Comparison of ENCODE assay signal across 8 cellular contexts in genomic region chr17:60641810-60642220, GRCh38. TPM values are rescaled to one million over a fixed set of nuclear protein-coding genes. Genes with fewer than 3 reads are reported as not detected.
DNase-seq lines count a peak whose midpoint lies in the region; ATAC-seq, FAIRE-seq and TF ChIP-seq lines count a peak whose summit lies in the region.

No MANE protein-coding gene starts in this region.

- no TSS peak for BruUV-seq in endothelial cell of umbilical vein (replicated peaks; lab: Mats Ljungman, UMichigan)

- no peak overlapping the region for H2BK120ac ChIP-seq in H9 (ENCODE audit: low read depth, low read length, poor library complexity, severe bottlenecking)

- no peak overlapping the region for H3K14ac ChIP-seq in H9 (ENCODE audit: insufficient read depth, low read length)

- ATAC-seq in WTC11 (peak; percentile 91), thoracic aorta (ENCODE audit: insufficient number of reproducible peaks, low FRiP score, low read depth) (no peak), HG03280 (IDR thresholded peaks at IDR 0.05; ENCODE audit: unreplicated experiment) (no peak)

- peaks cover 4 to 33% of the 10 kb centered on the region in 2 donors for H3K36me3 Mint-ChIP-seq in CD4-positive, alpha-beta memory T cell
- peaks cover 2 to 12% (median 5%) of the 10 kb centered on the region in 3 experiments; a peak in 4 of 7 replicates for H3K36me3 Mint-ChIP-seq in H9 (ENCODE audit: insufficient read depth in 1 of 3, low read depth in 3 of 3)
- peaks cover 6% of the 10 kb centered on the region for H3K36me3 Mint-ChIP-seq in WTC11
- H3K36me3 Mint-ChIP-seq in mesothelial cell of epicardium = peaks cover 17% of the 10 kb centered on the region

- peak; percentile 66 for FAIRE-seq in endothelial cell of umbilical vein (lab: Jason Lieb, UNC)

- no peak overlapping the region for H4K91ac ChIP-seq in H9 (ENCODE audit: insufficient read length, low read depth, low read length)

- intact Hi-C loops in CD4-positive, alpha-beta memory T cell (cut with micrococcal nuclease) = no loop called here
- intact Hi-C loops in endothelial cell of umbilical vein (cut with micrococcal nuclease) = no loop called here

- dilution Hi-C loops in endothelial cell of umbilical vein (cut with MboI; ENCODE audit: extremely low pct_ligation_motif_present, low sequenced_read_pairs) = no loop called here

- no peaks in the 10 kb centered on the region for H3K4me1 ChIP-seq in CD4-positive, alpha-beta memory T cell (ENCODE audit: insufficient read depth, low read length)
- H3K4me1 ChIP-seq in H9 (ENCODE audit: insufficient read depth, low read length) (no peaks in the 10 kb centered on the region), endothelial cell of umbilical vein (ENCODE audit: control insufficient read depth, extremely low read depth, insufficient read depth, low read length) (peaks cover 3% of the 10 kb centered on the region), thoracic aorta (ENCODE audit: control insufficient read depth in 1 of 2, low read depth in 2 of 2) (no peaks in the 10 kb centered on the region)

- no CpG with 5 or more reads among the region's 1 CpG for WGBS in H9 (ENCODE audit: extremely low coverage, insufficient read length, low lambda C conversion rate)

- H3K9me1 ChIP-seq in endothelial cell of umbilical vein (replicated peaks; ENCODE audit: control insufficient read depth, extremely low read depth, insufficient read depth, low read length) = no peaks in the 10 kb centered on the region

- no peak overlapping the region for H3K18ac ChIP-seq in H9 (ENCODE audit: insufficient read length, low read depth, low read length)

- no peak overlapping the region for H3K23ac ChIP-seq in H9 (ENCODE audit: insufficient read length, low read depth, low read length)

- H3K4me1 Mint-ChIP-seq in CD4-positive, alpha-beta memory T cell = peaks cover 5 to 15% (median 9%) of the 10 kb centered on the region in 4 donors
- peaks cover 6 to 7% of the 10 kb centered on the region in 2 experiments; a peak in 3 of 4 replicates for H3K4me1 Mint-ChIP-seq in H9
- peaks cover 5% of the 10 kb centered on the region for H3K4me1 Mint-ChIP-seq in WTC11
- peaks cover 12% of the 10 kb centered on the region for H3K4me1 Mint-ChIP-seq in mesothelial cell of epicardium

- H2AFZ ChIP-seq in H9 (ENCODE audit: low read length) (no peak overlapping the region), endothelial cell of umbilical vein (ENCODE audit: low read depth, low read length) (no peak overlapping the region)

- no peaks in the 10 kb centered on the region for H3K9me3 Mint-ChIP-seq in CD4-positive, alpha-beta memory T cell
- H3K9me3 Mint-ChIP-seq in H9 (no peaks in the 10 kb centered on the region), WTC11 (no peaks in the 10 kb centered on the region), mesothelial cell of epicardium (no peaks in the 10 kb centered on the region)

- no peaks in the 10 kb centered on the region for H3K23me2 ChIP-seq in H9 (ENCODE audit: insufficient read length, low read depth, low read length, poor library complexity, severe bottlenecking)

- H4K8ac ChIP-seq in H9 (replicated peaks; ENCODE audit: insufficient read length, low read depth, low read length) = no peak overlapping the region

- H4K5ac ChIP-seq in H9 (ENCODE audit: insufficient read length, low read depth, low read length) = no peak overlapping the region

- no peaks in the 10 kb centered on the region for H3K9me3 ChIP-seq in CD4-positive, alpha-beta memory T cell (ENCODE audit: control insufficient read depth in 1 of 2, low read length in 2 of 2)
- no peaks in the 10 kb centered on the region for H3K9me3 ChIP-seq in H9 (ENCODE audit: control insufficient read depth, low read depth, low read length)
- no peaks in the 10 kb centered on the region for H3K9me3 ChIP-seq in endothelial cell of umbilical vein (replicated peaks; ENCODE audit: control insufficient read depth, insufficient read depth, low read length)
- H3K9me3 ChIP-seq in thoracic aorta = no peaks in the 10 kb centered on the region

- no peak for TF ChIP-seq POLR2A in endothelial cell of umbilical vein (IDR thresholded peaks at IDR 0.05; ENCODE audit: low read depth, low read length)

- H4K20me1 ChIP-seq in H9 (ENCODE audit: control insufficient read depth, insufficient read depth, insufficient read length) = no peaks in the 10 kb centered on the region
- H4K20me1 ChIP-seq in endothelial cell of umbilical vein (replicated peaks; ENCODE audit: control insufficient read depth, extremely low read depth, insufficient read depth, low read length) = no peaks in the 10 kb centered on the region

- no peak overlapping the region for H2BK20ac ChIP-seq in H9 (ENCODE audit: low read depth, low read length, poor library complexity, severe bottlenecking)

- H3T11ph ChIP-seq in H9 (ENCODE audit: low read length) = no peak overlapping the region

- no peak overlapping the region for H2BK5ac ChIP-seq in H9 (ENCODE audit: insufficient read length, low read length)

- H3K27me3 Mint-ChIP-seq in CD4-positive, alpha-beta memory T cell = no peaks in the 10 kb centered on the region
- H3K27me3 Mint-ChIP-seq in H9 (ENCODE audit: low read depth) (no peaks in the 10 kb centered on the region), WTC11 (ENCODE audit: low read depth) (no peaks in the 10 kb centered on the region), mesothelial cell of epicardium (ENCODE audit: low read depth) (no peaks in the 10 kb centered on the region)

- DNase-seq in CD4-positive, alpha-beta memory T cell = peak; percentile 45 to 61 (median 49)
- peak; percentile 79 for DNase-seq in H9
- peak; percentile 66 for DNase-seq in NCI-H226
- DNase-seq in WTC11 (ENCODE audit: low spot score) = peak; percentile 50
- DNase-seq in endothelial cell of umbilical vein (ENCODE audit: low read depth, low spot score) = peak; percentile 87
- peak; percentile 42 to 63 for DNase-seq in mesothelial cell of epicardium (ENCODE audit: low spot score in 2 of 2, unreplicated experiment in 2 of 2)
- DNase-seq in thoracic aorta (ENCODE audit: low spot score) = no peak

- no peak overlapping the region for H3K56ac ChIP-seq in H9 (ENCODE audit: insufficient read length, low read depth, low read length)

- H2BK15ac ChIP-seq in H9 (ENCODE audit: low read depth, low read length) = no peak overlapping the region

- H3K79me1 ChIP-seq in H9 (ENCODE audit: insufficient read depth, low read depth, low read length, poor library complexity, severe bottlenecking) = no peaks in the 10 kb centered on the region

- H3K27ac ChIP-seq in CD4-positive, alpha-beta memory T cell (ENCODE audit: low read depth, low read length) = no peak overlapping the region
- H3K27ac ChIP-seq in H9 (ENCODE audit: insufficient read length, low read depth, low read length) = no peak overlapping the region
- H3K27ac ChIP-seq in endothelial cell of umbilical vein (ENCODE audit: insufficient read depth, low read depth, low read length) = no peak overlapping the region
- no peak overlapping the region for H3K27ac ChIP-seq in thoracic aorta

- peak overlapping the region in 1 of 7 donors; percentile 47 for H3K27ac Mint-ChIP-seq in CD4-positive, alpha-beta memory T cell
- H3K27ac Mint-ChIP-seq in H9 (peak overlapping the region in 1 of 3 experiments; percentile 29; a peak in 1 of 7 replicates), WTC11 (no peak overlapping the region), mesothelial cell of epicardium (peak overlapping the region; percentile 5)

- no peak overlapping the region for H2BK12ac ChIP-seq in H9 (ENCODE audit: insufficient read length, low read depth, low read length)

- H3K9ac ChIP-seq in H9 (ENCODE audit: extremely low read depth, insufficient read length, low read length) (no peak overlapping the region), endothelial cell of umbilical vein (replicated peaks; ENCODE audit: extremely low read depth, insufficient read depth, low read length) (no peak overlapping the region)

- TF ChIP-seq CTCF in H9 (conservative IDR thresholded peaks at IDR 0.05) = peak; percentile 77
- TF ChIP-seq CTCF in WTC11 (IDR thresholded peaks at IDR 0.05) = no peak
- TF ChIP-seq CTCF in endothelial cell of umbilical vein (IDR thresholded peaks at IDR 0.05; ENCODE audit: extremely low read depth in 1 of 2, insufficient read depth in 1 of 2, low read depth in 1 of 2, low read length in 2 of 2) = peak; percentile 35 to 46
- TF ChIP-seq CTCF in mesothelial cell of epicardium (IDR thresholded peaks at IDR 0.05; ENCODE audit: unreplicated experiment) = peak; percentile 19
- TF ChIP-seq CTCF in thoracic aorta (IDR thresholded peaks at IDR 0.05) = peak; percentile 41

- POLR2A ChIA-PET in CD4-positive, alpha-beta memory T cell (lab: Charles Lee; ENCODE audit: partially characterized antibody) = no interaction called here
- POLR2A ChIA-PET in WTC11 (lab: Charles Lee) = no interaction called here
- POLR2A ChIA-PET in endothelial cell of umbilical vein (lab: Charles Lee) = no interaction called here

- CTCF ChIA-PET in CD4-positive, alpha-beta memory T cell (lab: Charles Lee; ENCODE audit: partially characterized antibody) = no interaction called here
- CTCF ChIA-PET in WTC11 (lab: Charles Lee) (interaction anchor here (1.8 to 2.7 kb wide), 2 partner anchors 11 to 25 kb away, joined by 5 to 8 read pairs; no protein-coding TSS in a partner anchor), endothelial cell of umbilical vein (lab: Charles Lee) (interaction anchor here (1.1 to 2.1 kb wide), 5 partner anchors 12 to 411 kb away, joined by 3 to 13 read pairs (median 5); no protein-coding TSS in a partner anchor)

- no peak overlapping the region for H3K4ac ChIP-seq in H9 (ENCODE audit: low read depth, low read length)

- H3K4me3 ChIP-seq in CD4-positive, alpha-beta memory T cell (ENCODE audit: low read length in 2 of 2) = no peak overlapping the region
- H3K4me3 ChIP-seq in endothelial cell of umbilical vein (replicated peaks in 1 of 3; ENCODE audit: insufficient read depth in 1 of 3, low read depth in 1 of 3, low read length in 3 of 3) = no peak overlapping the region
- H3K4me3 ChIP-seq in thoracic aorta = no peak overlapping the region

- H3K4me2 ChIP-seq in H9 (ENCODE audit: insufficient read depth, insufficient read length, low read length) = no peak overlapping the region
- H3K4me2 ChIP-seq in endothelial cell of umbilical vein (ENCODE audit: insufficient read depth, low read length) = no peak overlapping the region

- H2AK5ac ChIP-seq in H9 (ENCODE audit: insufficient read length, low read length) = no peak overlapping the region

- H3K79me2 ChIP-seq in H9 (ENCODE audit: insufficient read depth, low read length) (no peaks in the 10 kb centered on the region), endothelial cell of umbilical vein (ENCODE audit: control insufficient read depth, insufficient read depth, low read length) (peaks cover 32% of the 10 kb centered on the region)

- H3K4me3 Mint-ChIP-seq in CD4-positive, alpha-beta memory T cell = no peak overlapping the region
- no peak overlapping the region for H3K4me3 Mint-ChIP-seq in H9
- no peak overlapping the region for H3K4me3 Mint-ChIP-seq in WTC11
- no peak overlapping the region for H3K4me3 Mint-ChIP-seq in mesothelial cell of epicardium

- H3K27me3 ChIP-seq in CD4-positive, alpha-beta memory T cell (ENCODE audit: insufficient read depth, low read length) = no peaks in the 10 kb centered on the region
- no peaks in the 10 kb centered on the region for H3K27me3 ChIP-seq in H9 (ENCODE audit: insufficient read depth, low read length)
- H3K27me3 ChIP-seq in endothelial cell of umbilical vein (ENCODE audit: control insufficient read depth in 2 of 2, insufficient read depth in 2 of 2, low read length in 2 of 2) = no peaks in the 10 kb centered on the region
- H3K27me3 ChIP-seq in thoracic aorta (replicated peaks; ENCODE audit: insufficient read depth) = no peaks in the 10 kb centered on the region

- H3K36me3 ChIP-seq in CD4-positive, alpha-beta memory T cell (ENCODE audit: insufficient read depth, low read length) = no peaks in the 10 kb centered on the region
- H3K36me3 ChIP-seq in endothelial cell of umbilical vein (ENCODE audit: control insufficient read depth in 2 of 2, extremely low read depth in 1 of 2, insufficient read depth in 2 of 2, low read length in 2 of 2) (peaks cover 0 to 5% of the 10 kb centered on the region in 2 experiments), thoracic aorta (no peaks in the 10 kb centered on the region)

RNA-seq across cellular contexts. Expression of gene BCAS3, which starts 35.8 kb away (rescaled TPM):
- 10 to 100 TPM; 40.3 to 42.2 TPM for total RNA-seq in CD4-positive, alpha-beta memory T cell
- polyA plus RNA-seq in CD4-positive, alpha-beta memory T cell = 10 to 100 TPM; 27.0 to 45.2 TPM
- 21.4 and 22.4 TPM in 2 replicates for total RNA-seq in H9 (2021)
- total RNA-seq in WTC11 (2021) = 15.5 to 19.8 TPM (median 17.8 TPM) in 3 replicates
- 16.0 and 24.3 TPM in 2 replicates for total RNA-seq in endothelial cell of umbilical vein
- polyA plus RNA-seq in endothelial cell of umbilical vein = 8.2 and 9.0 TPM in 2 replicates
- polyA plus RNA-seq in endothelial cell of umbilical vein (2011; cell fraction: cytosol; rRNA removed) = 4.7 and 7.9 TPM in 2 replicates
- 26.2 and 31.3 TPM in 2 replicates for polyA plus RNA-seq in endothelial cell of umbilical vein (2011; cell fraction: nucleus; rRNA removed)
- 13.2 and 13.8 TPM in 2 replicates for polyA plus RNA-seq in endothelial cell of umbilical vein (2012)
- polyA minus RNA-seq in endothelial cell of umbilical vein = 133 and 155 TPM in 2 replicates
- polyA minus RNA-seq in endothelial cell of umbilical vein (2011; cell fraction: cytosol; rRNA and poly(A)+ RNA removed) = 12.4 TPM
- 168 and 199 TPM in 2 replicates for polyA minus RNA-seq in endothelial cell of umbilical vein (2011; cell fraction: nucleus; rRNA and poly(A)+ RNA removed)
- 60.8 to 64.9 TPM (median 61.5 TPM) in 3 replicates for total RNA-seq in mesothelial cell of epicardium
- total RNA-seq in thoracic aorta = 10 to 100 TPM; 35.1 to 69.3 TPM

RNA-seq across cellular contexts. Expression of gene PPM1D, which starts 41.8 kb away (rescaled TPM):
- 10 to 100 TPM; 18.9 to 19.4 TPM for total RNA-seq in CD4-positive, alpha-beta memory T cell
- 10 to 100 TPM in 1 of 2 donors, 1 to 10 TPM in 1; 7.0 to 10.1 TPM for polyA plus RNA-seq in CD4-positive, alpha-beta memory T cell
- total RNA-seq in H9 (2021) (19.0 and 19.9 TPM in 2 replicates), WTC11 (2021) (16.5 to 20.4 TPM (median 17.0 TPM) in 3 replicates), endothelial cell of umbilical vein (18.6 and 19.0 TPM in 2 replicates), mesothelial cell of epicardium (26.4 to 28.9 TPM (median 26.7 TPM) in 3 replicates), thoracic aorta (10 to 100 TPM; 13.7 to 17.8 TPM)
- 7.0 and 7.9 TPM in 2 replicates for polyA plus RNA-seq in endothelial cell of umbilical vein
- 8.9 and 10.4 TPM in 2 replicates for polyA plus RNA-seq in endothelial cell of umbilical vein (2011; cell fraction: cytosol; rRNA removed)
- polyA plus RNA-seq in endothelial cell of umbilical vein (2011; cell fraction: nucleus; rRNA removed) = 9.4 and 10.8 TPM in 2 replicates
- polyA plus RNA-seq in endothelial cell of umbilical vein (2012) = 13.5 and 14.6 TPM in 2 replicates
- polyA minus RNA-seq in endothelial cell of umbilical vein = 21.1 and 21.2 TPM in 2 replicates
- 8.6 TPM for polyA minus RNA-seq in endothelial cell of umbilical vein (2011; cell fraction: cytosol; rRNA and poly(A)+ RNA removed)
- polyA minus RNA-seq in endothelial cell of umbilical vein (2011; cell fraction: nucleus; rRNA and poly(A)+ RNA removed) = 12.6 and 14.8 TPM in 2 replicates
